ENCODE assay signal across 10 cellular contexts in genomic region chr9:112072721-112073553, GRCh38.
DNase-seq lines count a peak whose midpoint lies in the region; ATAC-seq and TF ChIP-seq lines count a peak whose summit lies in the region.
"Had no signal": no experiment of that assay in that cellular context is flagged by ENCODE, and none has a peak within 500 bp of the region (broad histone marks: within the 10 kb centered on the region; RNA-seq: fewer than 3 reads in every experiment).

No MANE protein-coding gene starts in this region.

- H3K9ac ChIP-seq in trophoblast cell (ENCODE audit: low read length) = no peak overlapping the region

- peak overlapping the region; percentile 77 for H3K14ac ChIP-seq in trophoblast cell (ENCODE audit: low read length)

- peak overlapping the region; percentile 92 for H2BK12ac ChIP-seq in trophoblast cell (ENCODE audit: low read length)

- TF ChIP-seq CTCF in PC-9 (conservative IDR thresholded peaks at IDR 0.05) = no peak
- TF ChIP-seq CTCF in esophagus muscularis mucosa (IDR thresholded peaks at IDR 0.05) = no peak
- no peak for TF ChIP-seq CTCF in suprapubic skin (IDR thresholded peaks at IDR 0.05)

- no peak overlapping the region for H2AFZ ChIP-seq in PC-9
- no peak overlapping the region for H2AFZ ChIP-seq in trophoblast cell (ENCODE audit: insufficient read depth, low read length, poor library complexity)

- peaks cover 8% of the 10 kb centered on the region for H3K79me1 ChIP-seq in trophoblast cell (ENCODE audit: low read length)

- no peak overlapping the region for H3K4me3 Mint-ChIP-seq in CD8-positive, alpha-beta memory T cell

- peaks cover 3% of the 10 kb centered on the region; the same call in 1 of the 2 replicates for H3F3A ChIP-seq in PC-9 (ENCODE audit: insufficient read depth, low read depth)

- peaks cover 12 to 28% (median 15%) of the 10 kb centered on the region in 3 donors for H3K36me3 Mint-ChIP-seq in CD8-positive, alpha-beta memory T cell

- H3K18ac ChIP-seq in trophoblast cell (ENCODE audit: low read length) = peak overlapping the region; percentile 62

- H3K4me2 ChIP-seq in PC-9 = no peak overlapping the region
- H3K4me2 ChIP-seq in trophoblast cell (ENCODE audit: low read length) = no peak overlapping the region

- TF ChIP-seq POLR2A in esophagus muscularis mucosa (IDR thresholded peaks at IDR 0.05; ENCODE audit: low read depth) (no peak), suprapubic skin (IDR thresholded peaks at IDR 0.05) (no peak)

- H3K9me3 Mint-ChIP-seq in CD8-positive, alpha-beta memory T cell = no peaks in the 10 kb centered on the region

- H4K91ac ChIP-seq in trophoblast cell (ENCODE audit: low read depth, low read length) = peak overlapping the region; percentile 45

- no TSS peak for BruUV-seq in PC-9 (replicated peaks; lab: Mats Ljungman, UMichigan)

- H3K79me2 ChIP-seq in PC-9 (ENCODE audit: low read depth) (no peaks in the 10 kb centered on the region), trophoblast cell (ENCODE audit: control insufficient read depth, insufficient read depth, low read length, poor library complexity) (peaks cover 2% of the 10 kb centered on the region)

- peak overlapping the region in 1 of 8 donors; percentile 39 for H3K27ac Mint-ChIP-seq in CD8-positive, alpha-beta memory T cell

- no peaks in the 10 kb centered on the region for H3K9me3 ChIP-seq in CD8-positive, alpha-beta memory T cell (ENCODE audit: low read length)
- H3K9me3 ChIP-seq in PC-9 (ENCODE audit: insufficient read depth, low read depth) (no peaks in the 10 kb centered on the region), esophagus muscularis mucosa (no peaks in the 10 kb centered on the region), trophoblast cell (ENCODE audit: insufficient read depth, low read depth, low read length) (no peaks in the 10 kb centered on the region), suprapubic skin (no peaks in the 10 kb centered on the region)

- 58% methylated on average over 9 of the region's 9 CpGs for WGBS in esophagus muscularis mucosa
- WGBS in trophoblast cell (ENCODE audit: extremely low coverage, insufficient coverage, insufficient read length) = 100% methylated on average over 1 of the region's 9 CpGs
- 73% methylated on average over 9 of the region's 9 CpGs for WGBS in suprapubic skin

- intact Hi-C loops in PC-9 (cut with micrococcal nuclease; ENCODE audit: unreplicated experiment) = loop anchor here (5.0 kb wide), 2 partner anchors 141 to 411 kb away; partner anchors contain the start of gene GNG10
- intact Hi-C loops in esophagus muscularis mucosa (cut with DNase I) = loop anchor here (5.0 to 10.0 kb wide), 2 partner anchors 176 to 238 kb away; partner anchors contain the start of gene UGCG

- peak overlapping the region; percentile 68 for H3K27ac ChIP-seq in CD8-positive, alpha-beta memory T cell (ENCODE audit: low read depth, low read length)
- H3K27ac ChIP-seq in PC-9 (peak overlapping the region; percentile 50), esophagus muscularis mucosa (replicated peaks in 1 of 4) (peak overlapping the region; percentile 73 to 83 (median 76)), trophoblast cell (ENCODE audit: low read depth, low read length) (peak overlapping the region; percentile 64), suprapubic skin (no peak overlapping the region)

- no peak for DNase-seq in CD8-positive, alpha-beta memory T cell
- DNase-seq in PC-9 (peak; percentile 24 to 68), esophagus muscularis mucosa (ENCODE audit: extremely low spot score) (peak; percentile 80), trophoblast cell (peak; percentile 46 to 78), NCI-H526 treated with DMSO at 0.1 percent for 48 hours (lab: John Stamatoyannopoulos, UW) (no peak), suprapubic skin (ENCODE audit: low spot score in 2 of 2) (no peak)
- DNase-seq: NCI-H345, T1000 had no signal

- no peak for ATAC-seq in HG02852 (IDR thresholded peaks at IDR 0.05; ENCODE audit: unreplicated experiment)
- no peak for ATAC-seq in GM21825 (IDR thresholded peaks at IDR 0.05; ENCODE audit: unreplicated experiment)

- peaks cover 20% of the 10 kb centered on the region for H3K4me1 ChIP-seq in CD8-positive, alpha-beta memory T cell (ENCODE audit: insufficient read depth, low read length)
- peaks cover 26% of the 10 kb centered on the region for H3K4me1 ChIP-seq in PC-9 (replicated peaks; ENCODE audit: insufficient read depth)
- peaks cover 26 to 41% (median 34%) of the 10 kb centered on the region in 4 donors for H3K4me1 ChIP-seq in esophagus muscularis mucosa
- H3K4me1 ChIP-seq in trophoblast cell (ENCODE audit: control insufficient read depth in 1 of 2, insufficient read depth in 2 of 2, low read length in 2 of 2) = peaks cover 10 to 19% of the 10 kb centered on the region in 2 experiments
- peaks cover 12% of the 10 kb centered on the region for H3K4me1 ChIP-seq in suprapubic skin

- H3K23ac ChIP-seq in trophoblast cell (ENCODE audit: low read length) = no peak overlapping the region

- no peaks in the 10 kb centered on the region for H3K27me3 Mint-ChIP-seq in CD8-positive, alpha-beta memory T cell

- H3K9me2 ChIP-seq in PC-9 (ENCODE audit: insufficient read depth) = no peaks in the 10 kb centered on the region

- H4K12ac ChIP-seq in trophoblast cell (ENCODE audit: low read depth, low read length) = no peak overlapping the region

- H3K4me3 ChIP-seq in CD8-positive, alpha-beta memory T cell (ENCODE audit: low read length) = no peak overlapping the region
- no peak overlapping the region for H3K4me3 ChIP-seq in PC-9
- H3K4me3 ChIP-seq in esophagus muscularis mucosa = no peak overlapping the region
- no peak overlapping the region for H3K4me3 ChIP-seq in trophoblast cell (ENCODE audit: low read depth, low read length)
- no peak overlapping the region for H3K4me3 ChIP-seq in suprapubic skin

- no peak overlapping the region for H3K4ac ChIP-seq in trophoblast cell (ENCODE audit: low read depth, low read length)

- peak overlapping the region; percentile 52 for H2BK5ac ChIP-seq in trophoblast cell (ENCODE audit: low read depth, low read length, poor library complexity)

- H3K27me3 ChIP-seq in CD8-positive, alpha-beta memory T cell (ENCODE audit: insufficient read depth, low read length, poor library complexity, severe bottlenecking) = no peaks in the 10 kb centered on the region
- H3K27me3 ChIP-seq in PC-9 (ENCODE audit: insufficient read depth, low read depth) (no peaks in the 10 kb centered on the region), esophagus muscularis mucosa (no peaks in the 10 kb centered on the region), trophoblast cell (ENCODE audit: insufficient read depth, low read length) (no peaks in the 10 kb centered on the region), suprapubic skin (no peaks in the 10 kb centered on the region)

- POLR2A ChIA-PET in CD8-positive, alpha-beta memory T cell (lab: Charles Lee) = no interaction called here
- POLR2A ChIA-PET in PC-9 (lab: Charles Lee; ENCODE audit: unreplicated experiment) = interaction anchor here (0.6 kb wide), 1 partner anchor 116 kb away, joined by 3 read pairs; no protein-coding TSS in a partner anchor

- no peak for TF ChIP-seq EP300 in esophagus muscularis mucosa (IDR thresholded peaks at IDR 0.05)
- TF ChIP-seq EP300 in suprapubic skin (IDR thresholded peaks at IDR 0.05) = no peak

- no peaks in the 10 kb centered on the region for H3K36me3 ChIP-seq in CD8-positive, alpha-beta memory T cell (ENCODE audit: insufficient read depth, low read length)
- H3K36me3 ChIP-seq in PC-9 (ENCODE audit: low read depth) = no peaks in the 10 kb centered on the region; the same call in 1 of the 2 replicates
- H3K36me3 ChIP-seq in esophagus muscularis mucosa = no peaks in the 10 kb centered on the region
- H3K36me3 ChIP-seq in trophoblast cell (ENCODE audit: control insufficient read depth in 1 of 2, insufficient read depth in 2 of 2, low read length in 2 of 2) = no peaks in the 10 kb centered on the region
- no peaks in the 10 kb centered on the region for H3K36me3 ChIP-seq in suprapubic skin

- no peaks in the 10 kb centered on the region for H4K20me1 ChIP-seq in PC-9 (ENCODE audit: insufficient read depth)

- H2BK120ac ChIP-seq in trophoblast cell (ENCODE audit: insufficient read depth, low read length, poor library complexity) = peak overlapping the region; percentile 77

- CTCF ChIA-PET in CD8-positive, alpha-beta memory T cell (lab: Charles Lee) = interaction anchor here (1.2 to 5.7 kb wide), 2 partner anchors 21 to 312 kb away, joined by 3 to 104 read pairs; no protein-coding TSS in a partner anchor
- CTCF ChIA-PET in PC-9 (lab: Charles Lee) = interaction anchor here (0.6 kb wide), 1 partner anchor 625 kb away, joined by 3 read pairs; no protein-coding TSS in a partner anchor

- H2AK5ac ChIP-seq in trophoblast cell (ENCODE audit: low read length) = peak overlapping the region; percentile 51

- H4K8ac ChIP-seq in trophoblast cell (ENCODE audit: low read depth, low read length) = peak overlapping the region; percentile 36

- H3K4me1 Mint-ChIP-seq in CD8-positive, alpha-beta memory T cell = peaks cover 24 to 33% (median 24%) of the 10 kb centered on the region in 3 donors

Comparison
In these comparisons a context has a peak if more than half of its experiments do, and no peak if none do; other contexts are left out.
1. DNase-seq: peak in PC-9 (2 of 2), esophagus muscularis mucosa (single experiment) and trophoblast cell (2 of 2); none in CD8-positive, alpha-beta memory T cell (0 of 5), NCI-H526 treated with DMSO at 0.1 percent for 48 hours (single experiment) and suprapubic skin (0 of 2).